In the genomic region with DNA sequence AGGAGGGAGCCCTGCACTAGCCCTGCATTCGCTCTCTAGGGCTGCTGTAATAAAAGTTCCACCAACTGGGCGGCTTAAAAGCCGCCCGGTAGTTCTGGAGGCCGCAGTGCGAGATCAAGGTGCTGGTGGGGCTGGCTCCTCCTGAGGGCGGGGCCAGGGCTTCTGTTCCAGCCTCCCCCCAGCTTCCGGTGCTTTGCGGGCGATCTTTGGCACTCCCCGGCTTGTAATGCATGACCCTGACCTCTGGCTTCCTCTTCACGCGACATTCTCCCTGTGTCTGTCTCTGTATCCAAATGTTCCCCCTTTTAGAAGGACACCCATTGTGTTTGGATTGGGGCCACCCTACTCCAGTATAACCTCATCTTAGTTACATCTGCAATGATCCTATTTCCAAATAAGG, we compare ENCODE assay signal across 26 cellular contexts.
"Had no signal": no experiment of that assay in that cellular context is flagged by ENCODE, and none has a peak within 500 bp of the region (broad histone marks: within the 10 kb centered on the region; RNA-seq: fewer than 3 reads in every experiment).

No MANE protein-coding gene starts in this region.

- DNase-seq: heart left ventricle; hypothalamus; immature natural killer cell; left ventricle myocardium inferior; mesendoderm; naive thymus-derived CD4-positive, alpha-beta T cell; ovary; retina; right cardiac atrium; sigmoid colon; small intestine; spleen; stimulated activated CD4-positive, alpha-beta T cell treated with anti-CD3 and anti-CD28 coated beads, Interleukin-4, amount 100 ng/mL, for 24 hours; stimulated activated naive CD4-positive, alpha-beta T cell; tibial artery; trophoblast cell; upper lobe of right lung had no signal

- H3K36me3 ChIP-seq: heart left ventricle, left ventricle myocardium inferior, ovary, prostate gland, sigmoid colon, spleen, suprapubic skin, thoracic aorta, tibial artery, upper lobe of right lung had no signal

- H3K27me3 ChIP-seq: ovary, upper lobe of right lung had no signal

- H3K4me1 Mint-ChIP-seq: immature natural killer cell had no signal

- H3K27ac Mint-ChIP-seq: immature natural killer cell; mesothelial cell of epicardium; naive thymus-derived CD4-positive, alpha-beta T cell; natural killer cell treated with Interleukin-12 subunit alpha and Interleukin-12 subunit beta and Interleukin-15 and Interleukin-18, amount 100 ng/mL, for 72 hours; stimulated activated effector memory CD8-positive, alpha-beta T cell treated with anti-CD3 and anti-CD28 coated beads, Interleukin-12 subunit alpha, Interleukin-12 subunit beta, amount 100 ng/mL, for 72 hours; stimulated activated naive CD8-positive, alpha-beta T cell treated with anti-CD3 and anti-CD28 coated beads, Interleukin-15, Interleukin-2, amounts not matched to agents 100 ng/mL and 50 ng/mL, for 24 hours had no signal

- H3K36me3 Mint-ChIP-seq: mesothelial cell of epicardium; naive thymus-derived CD4-positive, alpha-beta T cell; natural killer cell treated with Interleukin-12 subunit alpha and Interleukin-12 subunit beta and Interleukin-15 and Interleukin-18, amount 100 ng/mL, for 72 hours; stimulated activated effector memory CD8-positive, alpha-beta T cell treated with anti-CD3 and anti-CD28 coated beads, Interleukin-12 subunit alpha, Interleukin-12 subunit beta, amount 100 ng/mL, for 72 hours had no signal

- H3K9me3 Mint-ChIP-seq: immature natural killer cell; mesothelial cell of epicardium; natural killer cell treated with Interleukin-12 subunit alpha and Interleukin-12 subunit beta and Interleukin-15 and Interleukin-18, amount 100 ng/mL, for 72 hours; neural crest cell; stimulated activated effector memory CD8-positive, alpha-beta T cell treated with anti-CD3 and anti-CD28 coated beads, Interleukin-12 subunit alpha, Interleukin-12 subunit beta, amount 100 ng/mL, for 72 hours; stimulated activated naive CD8-positive, alpha-beta T cell treated with anti-CD3 and anti-CD28 coated beads, Interleukin-15, Interleukin-2, amounts not matched to agents 100 ng/mL and 50 ng/mL, for 24 hours had no signal

- H3K9me3 ChIP-seq: left ventricle myocardium inferior, ovary, prostate gland, sigmoid colon, suprapubic skin, thoracic aorta, tibial artery, upper lobe of right lung had no signal

- H3K27ac ChIP-seq: heart left ventricle, left ventricle myocardium inferior, ovary, prostate gland, sigmoid colon, spleen, suprapubic skin, thoracic aorta, tibial artery, upper lobe of right lung had no signal

- H3K4me1 ChIP-seq: prostate gland had no signal

- H3K4me3 ChIP-seq: heart left ventricle, left ventricle myocardium inferior, lung, ovary, prostate gland, sigmoid colon, spleen, suprapubic skin, thoracic aorta, tibial artery, upper lobe of right lung had no signal

- ATAC-seq: heart left ventricle; naive thymus-derived CD4-positive, alpha-beta T cell; right cardiac atrium; stimulated activated effector memory CD8-positive, alpha-beta T cell treated with anti-CD3 and anti-CD28 coated beads, Interleukin-12 subunit alpha, Interleukin-12 subunit beta, amount 100 ng/mL, for 72 hours; upper lobe of right lung had no signal

- H3K4me3 Mint-ChIP-seq: immature natural killer cell; mesothelial cell of epicardium; naive thymus-derived CD4-positive, alpha-beta T cell; natural killer cell treated with Interleukin-12 subunit alpha and Interleukin-12 subunit beta and Interleukin-15 and Interleukin-18, amount 100 ng/mL, for 72 hours; neural crest cell; stimulated activated effector memory CD8-positive, alpha-beta T cell treated with anti-CD3 and anti-CD28 coated beads, Interleukin-12 subunit alpha, Interleukin-12 subunit beta, amount 100 ng/mL, for 72 hours; stimulated activated naive CD8-positive, alpha-beta T cell treated with anti-CD3 and anti-CD28 coated beads, Interleukin-15, Interleukin-2, amounts not matched to agents 100 ng/mL and 50 ng/mL, for 24 hours had no signal
